ENCODE assay signal across 8 cellular contexts in genomic region chr16:11585460-11586374, GRCh38. TPM values are rescaled to one million over a fixed set of nuclear protein-coding genes. Genes with fewer than 3 reads are reported as not detected.
DNase-seq lines count a peak whose midpoint lies in the region; ATAC-seq, FAIRE-seq and TF ChIP-seq lines count a peak whose summit lies in the region.

No MANE protein-coding gene starts in this region.

- H3K4me3 Mint-ChIP-seq in T-helper 1 cell treated with Interleukin-12 subunit alpha and Interleukin-12 subunit beta and Interleukin-4 antibody, amounts not matched to agents 30 μg/mL and 1 μg/mL, for 36 hours: peak overlapping the region; percentile 96

- no peaks in the 10 kb centered on the region for H3K27me3 Mint-ChIP-seq in T-helper 1 cell treated with Interleukin-12 subunit alpha and Interleukin-12 subunit beta and Interleukin-4 antibody, amounts not matched to agents 30 μg/mL and 1 μg/mL, for 36 hours (ENCODE audit: low read depth)

- no peaks in the 10 kb centered on the region for H3K36me3 ChIP-seq in kidney (ENCODE audit: control insufficient read depth in 1 of 2, insufficient read depth in 2 of 2, low read length in 2 of 2)

- no peak for ATAC-seq in HG03378 (IDR thresholded peaks at IDR 0.05; ENCODE audit: unreplicated experiment)

- peak overlapping the region; percentile 67 to 74 for H3K4me3 ChIP-seq in kidney (ENCODE audit: low read length in 2 of 2)

- peaks cover 0 to 19% of the 10 kb centered on the region in 2 donors for H3K4me1 ChIP-seq in kidney (ENCODE audit: control insufficient read depth in 1 of 2, insufficient read depth in 1 of 2, low read depth in 1 of 2, low read length in 2 of 2)

- peak overlapping the region; percentile 92 for H3K27ac Mint-ChIP-seq in T-helper 1 cell treated with Interleukin-12 subunit alpha and Interleukin-12 subunit beta and Interleukin-4 antibody, amounts not matched to agents 30 μg/mL and 1 μg/mL, for 36 hours

- no peaks in the 10 kb centered on the region for H3K9me3 Mint-ChIP-seq in T-helper 1 cell treated with Interleukin-12 subunit alpha and Interleukin-12 subunit beta and Interleukin-4 antibody, amounts not matched to agents 30 μg/mL and 1 μg/mL, for 36 hours

- H3K9ac ChIP-seq in kidney (ENCODE audit: low read length in 2 of 2): peak overlapping the region; percentile 92 to 96

- H3K27ac ChIP-seq in kidney (ENCODE audit: low read depth in 2 of 2, low read length in 2 of 2): peak overlapping the region; percentile 94 to 97

- TF ChIP-seq CTCF in kidney (IDR thresholded peaks at IDR 0.05; ENCODE audit: borderline replicate concordance, extremely low read depth, insufficient read depth): no peak

- H3K36me3 Mint-ChIP-seq in T-helper 1 cell treated with Interleukin-12 subunit alpha and Interleukin-12 subunit beta and Interleukin-4 antibody, amounts not matched to agents 30 μg/mL and 1 μg/mL, for 36 hours (ENCODE audit: low read depth): peaks cover 10% of the 10 kb centered on the region

- DNase-seq in T-helper 1 cell (no peak), NOMO-1 treated with DMSO at 0.1 percent for 48 hours (lab: John Stamatoyannopoulos, UW; ENCODE audit: unreplicated experiment) (peak; percentile 21), astrocyte of the hippocampus (ENCODE audit: low read depth, low spot score) (peak; percentile 14), kidney (peak; percentile 82), Kasumi-1 (lab: John Stamatoyannopoulos, UW) (no peak)
- peak; percentile 53 for DNase-seq in stimulated activated CD8-positive, alpha-beta memory T cell treated with anti-CD3 and anti-CD28 coated beads, Interleukin-4, amount 100 ng/mL, for 48 hours

- FAIRE-seq in kidney (lab: Jason Lieb, UNC): no peak

- intact Hi-C loops in kidney (cut with DNase I): loop anchor here (10.0 kb wide), 1 partner anchor 49 kb away; no protein-coding TSS in a partner anchor

- peaks cover 41% of the 10 kb centered on the region for H3K4me1 Mint-ChIP-seq in T-helper 1 cell treated with Interleukin-12 subunit alpha and Interleukin-12 subunit beta and Interleukin-4 antibody, amounts not matched to agents 30 μg/mL and 1 μg/mL, for 36 hours (ENCODE audit: low read depth)

- H3K9me3 ChIP-seq in kidney (ENCODE audit: control insufficient read depth in 1 of 2, low read length in 2 of 2): no peaks in the 10 kb centered on the region

RNA-seq across cellular contexts. Expression of gene LITAF, which starts 1.0 kb away (rescaled TPM):
- total RNA-seq in kidney: 171 TPM
- 121 TPM for polyA plus RNA-seq in kidney (ENCODE audit: insufficient read depth, low read depth, low replicate concordance)

Comparison
In these comparisons a context has a peak if more than half of its experiments do, and no peak if none do; other contexts are left out.
1. DNase-seq: peak in NOMO-1 treated with DMSO at 0.1 percent for 48 hours (single experiment), astrocyte of the hippocampus (single experiment), kidney (single experiment) and stimulated activated CD8-positive, alpha-beta memory T cell treated with anti-CD3 and anti-CD28 coated beads, Interleukin-4, amount 100 ng/mL, for 48 hours (single experiment); none in T-helper 1 cell (0 of 5) and Kasumi-1 (0 of 2).